Comparison of ENCODE assay signal across 29 cellular contexts in the genomic region with DNA sequence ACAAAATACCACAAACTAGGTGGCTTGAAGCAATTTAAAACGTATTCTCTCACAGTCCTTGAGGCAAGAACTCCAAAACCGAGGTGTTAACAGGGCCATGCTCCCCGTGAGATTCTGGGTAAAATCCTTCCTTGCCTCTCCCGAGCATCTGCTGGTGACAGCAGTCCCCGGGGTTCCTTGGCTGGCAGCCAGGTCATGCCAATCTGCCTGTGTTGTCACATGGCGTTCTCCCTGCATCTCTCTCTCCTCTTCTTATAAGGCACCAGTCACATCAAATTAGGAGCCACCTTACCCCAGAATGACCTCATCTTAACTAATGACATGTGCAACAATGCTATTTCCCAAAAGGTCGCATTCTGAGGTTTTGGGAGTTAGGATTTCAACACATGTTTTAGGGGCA. TPM values are rescaled to one million over a fixed set of nuclear protein-coding genes. Genes with fewer than 3 reads are reported as not detected.
A peak's percentile ranks its signal among the peaks of the same experiment; 100 is the strongest.
DNase-seq lines count a peak whose midpoint lies in the region; ATAC-seq, FAIRE-seq and TF ChIP-seq lines count a peak whose summit lies in the region.
"Had no signal": no experiment of that assay in that cellular context is flagged by ENCODE, and none has a peak within 500 bp of the region (broad histone marks: within the 10 kb centered on the region; RNA-seq: fewer than 3 reads in every experiment).

No MANE protein-coding gene starts in this region.

- no peak for TF ChIP-seq CTCF in right atrium auricular region (IDR thresholded peaks at IDR 0.05)

- H3K27me3 Mint-ChIP-seq in activated naive CD4-positive, alpha-beta T cell treated with anti-CD3 and anti-CD28 coated beads, Interleukin-2, amount 10 ng/mL, durations not matched to agents 7 days and 5 days: no peaks in the 10 kb centered on the region
- H3K27me3 Mint-ChIP-seq: activated CD8-positive, alpha-beta T cell treated with anti-CD3 and anti-CD28 coated beads for 36 hours; activated naive CD8-positive, alpha-beta T cell had no signal

- H3K9me3 ChIP-seq in right cardiac atrium (ENCODE audit: control insufficient read depth, low read length) (no peaks in the 10 kb centered on the region), right atrium auricular region (peaks cover 0 to 16% of the 10 kb centered on the region in 2 donors)

- H3K4me3 ChIP-seq in right cardiac atrium (ENCODE audit: low read length) (no peak overlapping the region), right atrium auricular region (no peak overlapping the region)
- H3K4me3 ChIP-seq: BLaER1 treated with 17β-estradiol and CSF1 and Interleukin-3, amounts not matched to agents 10 nM and 100 nM; cardiac muscle cell; esophagus squamous epithelium; psoas muscle; transverse colon had no signal

- FAIRE-seq in GM19239 (lab: Jason Lieb, UNC): no peak
- FAIRE-seq: endometrium, frontal cortex, H54, small intestine had no signal

- intact Hi-C loops in right cardiac atrium (cut with DNase I): no loop called here

- H3K4me1 ChIP-seq in right cardiac atrium (ENCODE audit: control insufficient read depth, insufficient read depth, low read length) (no peaks in the 10 kb centered on the region), right atrium auricular region (no peaks in the 10 kb centered on the region)
- H3K4me1 ChIP-seq: BLaER1 treated with 17β-estradiol and CSF1 and Interleukin-3, amounts not matched to agents 10 nM and 100 nM; esophagus squamous epithelium; psoas muscle; transverse colon had no signal

- ATAC-seq in right cardiac atrium: no peak
- ATAC-seq: activated CD8-positive, alpha-beta T cell treated with anti-CD3 and anti-CD28 coated beads for 36 hours; PC-3; psoas muscle; Right ventricle myocardium inferior had no signal

- no peaks in the 10 kb centered on the region for H3K9me3 Mint-ChIP-seq in activated naive CD4-positive, alpha-beta T cell treated with anti-CD3 and anti-CD28 coated beads, Interleukin-2, amount 10 ng/mL, durations not matched to agents 7 days and 5 days
- H3K9me3 Mint-ChIP-seq: T-helper 2 cell treated with Interferon-gamma antibody and Interleukin-4, amounts not matched to agents 5 μg/mL and 100 μg/mL, for 36 hours had no signal

- H3K36me3 Mint-ChIP-seq in activated naive CD4-positive, alpha-beta T cell treated with anti-CD3 and anti-CD28 coated beads, Interleukin-2, amount 10 ng/mL, durations not matched to agents 7 days and 5 days: no peaks in the 10 kb centered on the region

- DNase-seq in right cardiac atrium: peak in 2 of 3 donors; percentile 40 to 44
- DNase-seq in right atrium auricular region (ENCODE audit: low spot score): no peak
- DNase-seq in NCI-H524 (lab: John Stamatoyannopoulos, UW): peak; percentile 73 to 92
- peak; percentile 57 for DNase-seq in cerebellum (ENCODE audit: low spot score)
- DNase-seq in activated naive CD4-positive, alpha-beta T cell treated with anti-CD3 and anti-CD28 coated beads, Interleukin-2, amount 10 ng/mL, durations not matched to agents 7 days and 5 days: no peak
- DNase-seq in activated T-cell treated with anti-CD3 and anti-CD28 coated beads, Interleukin-2, amount 50 U/mL, for 1 hour: no peak
- DNase-seq in iPS-NIHi7 (ENCODE audit: extremely low spot score): no peak
- no peak for DNase-seq in GM19239 (ENCODE audit: insufficient read length, low spot score)
- DNase-seq: ACHN; activated CD8-positive, alpha-beta T cell treated with anti-CD3 and anti-CD28 coated beads for 36 hours; aorta; COR-L47; DND-41; esophagus squamous epithelium; NCI-H1092 treated with DMSO at 0.1 percent for 48 hours; NK-92 treated with Interleukin-12 subunit alpha and Interleukin-12 subunit beta, amount 100 ng/mL, for 24 hours; PC-3; small intestine; stimulated activated CD4-positive, alpha-beta T cell treated with anti-CD3 and anti-CD28 coated beads, Interleukin-2, amount 100 ng/mL, for 24 hours; transverse colon had no signal

- H3K4me1 Mint-ChIP-seq in activated naive CD4-positive, alpha-beta T cell treated with anti-CD3 and anti-CD28 coated beads, Interleukin-2, amount 10 ng/mL, durations not matched to agents 7 days and 5 days: no peaks in the 10 kb centered on the region

- WGBS in right cardiac atrium: 66% methylated on average over 7 of the region's 7 CpGs

- CTCF ChIA-PET in activated naive CD4-positive, alpha-beta T cell treated with anti-CD3 and anti-CD28 coated beads, Interleukin-2, amount 10 ng/mL, durations not matched to agents 7 days and 5 days (lab: Charles Lee): no interaction called here

- no peaks in the 10 kb centered on the region for H3K27me3 ChIP-seq in right cardiac atrium (ENCODE audit: control insufficient read depth, insufficient read depth)
- no peaks in the 10 kb centered on the region for H3K27me3 ChIP-seq in right atrium auricular region
- H3K27me3 ChIP-seq: BLaER1 treated with 17β-estradiol and CSF1 and Interleukin-3, amounts not matched to agents 10 nM and 100 nM; esophagus squamous epithelium; transverse colon had no signal

- no peak overlapping the region for H3K4me3 Mint-ChIP-seq in activated naive CD4-positive, alpha-beta T cell treated with anti-CD3 and anti-CD28 coated beads, Interleukin-2, amount 10 ng/mL, durations not matched to agents 7 days and 5 days
- H3K4me3 Mint-ChIP-seq: activated CD8-positive, alpha-beta T cell treated with anti-CD3 and anti-CD28 coated beads for 36 hours; activated naive CD8-positive, alpha-beta T cell; T-helper 2 cell treated with Interferon-gamma antibody and Interleukin-4, amounts not matched to agents 5 μg/mL and 100 μg/mL, for 36 hours had no signal

- no peaks in the 10 kb centered on the region for H3K36me3 ChIP-seq in right atrium auricular region
- H3K36me3 ChIP-seq: cardiac muscle cell, esophagus squamous epithelium, transverse colon had no signal

- H3K27ac ChIP-seq in right cardiac atrium (ENCODE audit: low read length): no peak overlapping the region
- H3K27ac ChIP-seq in right atrium auricular region: no peak overlapping the region
- H3K27ac ChIP-seq: BLaER1 treated with 17β-estradiol and CSF1 and Interleukin-3, amounts not matched to agents 10 nM and 100 nM; cardiac muscle cell; esophagus squamous epithelium; psoas muscle; transverse colon had no signal

- no peak overlapping the region for H3K27ac Mint-ChIP-seq in activated naive CD4-positive, alpha-beta T cell treated with anti-CD3 and anti-CD28 coated beads, Interleukin-2, amount 10 ng/mL, durations not matched to agents 7 days and 5 days
- H3K27ac Mint-ChIP-seq: activated CD8-positive, alpha-beta T cell treated with anti-CD3 and anti-CD28 coated beads for 36 hours; activated naive CD8-positive, alpha-beta T cell; T-helper 2 cell treated with Interferon-gamma antibody and Interleukin-4, amounts not matched to agents 5 μg/mL and 100 μg/mL, for 36 hours had no signal

RNA-seq across cellular contexts. Expression of a gene that starts 26.3 kb away (rescaled TPM):
- total RNA-seq in right cardiac atrium (under 1 TPM in 3 of 4 donors, not detected in 1; 0.14 to 0.15 (median 0.14) TPM), right atrium auricular region (under 1 TPM in 1 of 2 donors, not detected in 1; 0.24 TPM), cerebellum (77.3 TPM)
- 0.05 TPM for polyA plus RNA-seq in right cardiac atrium
- total RNA-seq: PC-3 had no signal

Comparison
In these comparisons a context has a peak if more than half of its experiments do, and no peak if none do; other contexts are left out.
1. DNase-seq: peak in right cardiac atrium (2 of 3), NCI-H524 (2 of 2) and cerebellum (single experiment); none in right atrium auricular region (single experiment), activated naive CD4-positive, alpha-beta T cell treated with anti-CD3 and anti-CD28 coated beads, Interleukin-2, amount 10 ng/mL, durations not matched to agents 7 days and 5 days (single experiment), activated T-cell treated with anti-CD3 and anti-CD28 coated beads, Interleukin-2, amount 50 U/mL, for 1 hour (single experiment), iPS-NIHi7 (single experiment) and GM19239 (single experiment).
2. RNA of a gene that starts 26.3 kb away (total RNA-seq): 77.3 TPM in cerebellum (single experiment); 0.24 TPM in right atrium auricular region and 0.14 to 0.15 TPM in right cardiac atrium; every median in the first group is over 10 times any median in the second.